24 cellular contexts compared by ENCODE assay signal in the genomic region with DNA sequence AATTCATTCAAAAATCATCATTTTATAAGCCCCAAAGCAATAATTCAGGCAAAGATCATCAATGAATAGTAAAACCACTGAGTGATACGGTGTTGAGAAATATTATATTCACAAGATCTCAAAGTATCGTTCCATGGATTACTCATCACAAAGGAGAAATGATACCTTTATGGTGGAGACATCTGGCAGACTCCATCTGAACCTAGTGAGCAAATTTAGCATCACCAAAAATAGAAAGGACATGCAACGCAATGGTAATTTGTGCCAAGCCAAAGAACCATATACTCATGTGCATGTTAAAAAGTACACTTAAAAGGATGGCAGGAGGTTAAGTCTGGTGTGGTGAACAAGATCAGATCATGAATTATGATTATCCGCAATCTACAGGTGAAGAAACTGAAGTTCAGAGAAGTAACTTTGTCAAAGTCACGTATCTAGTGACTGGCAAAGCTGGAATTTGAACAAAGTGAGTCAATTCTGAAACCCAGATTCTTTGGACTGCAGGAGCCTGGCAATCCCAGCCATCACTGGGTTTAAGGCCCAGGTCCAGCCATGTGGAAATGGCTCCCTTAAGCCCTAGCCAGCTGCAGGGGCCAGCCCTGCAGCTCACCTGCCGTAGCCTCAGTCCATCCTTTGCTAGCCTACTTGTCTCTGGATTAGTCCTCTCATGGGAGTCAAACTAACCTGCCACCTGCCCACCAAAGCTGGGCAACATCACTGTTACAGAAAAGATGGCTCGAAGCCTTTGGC.
"Had no signal": no experiment of that assay in that cellular context is flagged by ENCODE, and none has a peak within 500 bp of the region (broad histone marks: within the 10 kb centered on the region; RNA-seq: fewer than 3 reads in every experiment).

No MANE protein-coding gene starts in this region.

- H3K27ac ChIP-seq: lower lobe of right lung, neural progenitor cell, neutrophil, parathyroid adenoma, psoas muscle, spleen, suprapubic skin, thoracic aorta, tibial artery, upper lobe of right lung had no signal

- H3K9me3 ChIP-seq: neutrophil, thoracic aorta, tibial artery, upper lobe of right lung had no signal

- ATAC-seq: lower lobe of right lung; natural killer cell; sciatic nerve; stimulated activated effector memory CD8-positive, alpha-beta T cell treated with anti-CD3 and anti-CD28 coated beads, Interleukin-12 subunit alpha, Interleukin-12 subunit beta, amount 100 ng/mL, for 72 hours; upper lobe of right lung had no signal

- H3K36me3 ChIP-seq: lower lobe of right lung, neural progenitor cell, neutrophil, spleen, suprapubic skin, thoracic aorta, tibial artery, upper lobe of right lung had no signal

- H3K27me3 ChIP-seq: neural progenitor cell, neutrophil, spleen, suprapubic skin, tibial artery, upper lobe of right lung had no signal

- DNase-seq: hypothalamus; immature natural killer cell; kidney; lower lobe of right lung; mammary epithelial cell; mesenchymal stem cell; naive B cell; natural killer cell; nephron progenitor cell; occipital lobe; psoas muscle; small intestine; spleen; stimulated activated CD4-positive, alpha-beta T cell treated with anti-CD3 and anti-CD28 coated beads, Interleukin-4, amount 100 ng/mL, for 24 hours; stimulated activated naive CD4-positive, alpha-beta T cell; tibial artery; upper lobe of right lung had no signal

- H3K4me1 ChIP-seq: lower lobe of right lung, parathyroid adenoma, psoas muscle, spleen, suprapubic skin, tibial artery, upper lobe of right lung had no signal

- H3K4me3 ChIP-seq: lower lobe of right lung, neural progenitor cell, psoas muscle, spleen, suprapubic skin, thoracic aorta, tibial artery, upper lobe of right lung had no signal
